11 cellular contexts compared by ENCODE assay signal in genomic region chr7:151311294-151311864, GRCh38. TPM values are rescaled to one million over a fixed set of nuclear protein-coding genes. Genes with fewer than 3 reads are reported as not detected.
A peak's percentile ranks its signal among the peaks of the same experiment; 100 is the strongest.
DNase-seq lines count a peak whose midpoint lies in the region; ATAC-seq lines count a peak whose summit lies in the region.
"Had no signal": no experiment of that assay in that cellular context is flagged by ENCODE, and none has a peak within 500 bp of the region (broad histone marks: within the 10 kb centered on the region; RNA-seq: fewer than 3 reads in every experiment).

No MANE protein-coding gene starts in this region.

- no peak overlapping the region for H2BK120ac ChIP-seq in trophoblast cell (ENCODE audit: insufficient read depth, low read length, poor library complexity)

- H3K9ac ChIP-seq in Karpas-422 (ENCODE audit: low read length) (no peak overlapping the region), trophoblast cell (ENCODE audit: low read length) (no peak overlapping the region)

- no peaks in the 10 kb centered on the region for H3K4me1 ChIP-seq in Karpas-422 (ENCODE audit: low read length)
- no peaks in the 10 kb centered on the region for H3K4me1 ChIP-seq in trophoblast cell (ENCODE audit: control insufficient read depth in 1 of 2, insufficient read depth in 2 of 2, low read length in 2 of 2)

- no peaks in the 10 kb centered on the region for H3K9me2 ChIP-seq in Karpas-422 (replicated peaks; ENCODE audit: insufficient read depth, low read length)

- H2BK12ac ChIP-seq in trophoblast cell (ENCODE audit: low read length) = no peak overlapping the region

- no peak overlapping the region for H3K14ac ChIP-seq in trophoblast cell (ENCODE audit: low read length)

- POLR2A ChIA-PET in activated CD8-positive, alpha-beta T cell treated with anti-CD3 and anti-CD28 coated beads, Interleukin-2, amount 10 ng/mL, durations not matched to agents 7 days and 5 days (lab: Charles Lee) = interaction anchor here (0.9 to 1.1 kb wide), 2 partner anchors 30 to 39 kb away, joined by 3 read pairs; no protein-coding TSS in a partner anchor

- H3K79me1 ChIP-seq in trophoblast cell (ENCODE audit: low read length) = no peaks in the 10 kb centered on the region

- no peak overlapping the region for H4K8ac ChIP-seq in trophoblast cell (ENCODE audit: low read depth, low read length)

- H3K4me2 ChIP-seq in Karpas-422 (ENCODE audit: low read depth, low read length, poor library complexity, severe bottlenecking) = no peak overlapping the region
- H3K4me2 ChIP-seq in trophoblast cell (ENCODE audit: low read length) = no peak overlapping the region

- WGBS in trophoblast cell (ENCODE audit: extremely low coverage, insufficient coverage, insufficient read length) = no CpG with 5 or more reads among the region's 6 CpGs

- DNase-seq in SIG-M5 treated with dmso at 0.1 percent for 504 hours (lab: John Stamatoyannopoulos, UW; ENCODE audit: unreplicated experiment) (peak; percentile 44), SIG-M5 (lab: John Stamatoyannopoulos, UW) (no peak), Karpas-422 (peak; percentile 81), trophoblast cell (peak; percentile 62 to 90), DMS79 (lab: John Stamatoyannopoulos, UW) (no peak), cerebellar nuclear complex (lab: John Stamatoyannopoulos, UW) (no peak)
- peak; percentile 54 for DNase-seq in activated CD8-positive, alpha-beta T cell treated with anti-CD3 and anti-CD28 coated beads, Interleukin-2, amount 10 ng/mL, durations not matched to agents 7 days and 5 days
- DNase-seq: CD8-positive, alpha-beta T cell had no signal

- H3K18ac ChIP-seq in trophoblast cell (ENCODE audit: low read length) = no peak overlapping the region

- no peaks in the 10 kb centered on the region for H3K36me3 Mint-ChIP-seq in activated CD8-positive, alpha-beta T cell treated with anti-CD3 and anti-CD28 coated beads, Interleukin-2, amount 10 ng/mL, durations not matched to agents 7 days and 5 days (ENCODE audit: low read depth)
- H3K36me3 Mint-ChIP-seq: activated naive CD4-positive, alpha-beta T cell treated with anti-CD3 and anti-CD28 coated beads, Interleukin-2, amount 50 U/mL, for 72 hours; CD8-positive, alpha-beta T cell had no signal

- no peak for ATAC-seq in activated CD8-positive, alpha-beta T cell treated with anti-CD3 and anti-CD28 coated beads, Interleukin-2, amount 10 ng/mL, durations not matched to agents 7 days and 5 days
- no peak for ATAC-seq in HG03095 (IDR thresholded peaks at IDR 0.05; ENCODE audit: unreplicated experiment)
- ATAC-seq: CD8-positive, alpha-beta T cell had no signal

- no peak overlapping the region for H3K4me3 Mint-ChIP-seq in activated CD8-positive, alpha-beta T cell treated with anti-CD3 and anti-CD28 coated beads, Interleukin-2, amount 10 ng/mL, durations not matched to agents 7 days and 5 days
- H3K4me3 Mint-ChIP-seq: CD8-positive, alpha-beta T cell had no signal

- H3K4me3 ChIP-seq in Karpas-422 (ENCODE audit: low read length) = no peak overlapping the region
- H3K4me3 ChIP-seq in trophoblast cell (ENCODE audit: low read depth, low read length) = no peak overlapping the region
- H3K4me3 ChIP-seq: right atrium auricular region had no signal

- no peak overlapping the region for H3K27ac Mint-ChIP-seq in activated CD8-positive, alpha-beta T cell treated with anti-CD3 and anti-CD28 coated beads, Interleukin-2, amount 10 ng/mL, durations not matched to agents 7 days and 5 days
- H3K27ac Mint-ChIP-seq: activated naive CD4-positive, alpha-beta T cell treated with anti-CD3 and anti-CD28 coated beads, Interleukin-2, amount 50 U/mL, for 72 hours; CD8-positive, alpha-beta T cell had no signal

- H3K27me3 ChIP-seq in Karpas-422 (ENCODE audit: low read length) (no peaks in the 10 kb centered on the region), trophoblast cell (ENCODE audit: insufficient read depth, low read length) (no peaks in the 10 kb centered on the region)
- H3K27me3 ChIP-seq: right atrium auricular region had no signal

- peaks cover 3% of the 10 kb centered on the region for H3K9me3 Mint-ChIP-seq in activated CD8-positive, alpha-beta T cell treated with anti-CD3 and anti-CD28 coated beads, Interleukin-2, amount 10 ng/mL, durations not matched to agents 7 days and 5 days (ENCODE audit: insufficient read depth)
- H3K9me3 Mint-ChIP-seq: activated naive CD4-positive, alpha-beta T cell treated with anti-CD3 and anti-CD28 coated beads, Interleukin-2, amount 50 U/mL, for 72 hours; CD8-positive, alpha-beta T cell had no signal

- no peak overlapping the region for H4K12ac ChIP-seq in trophoblast cell (ENCODE audit: low read depth, low read length)

- H3K4ac ChIP-seq in trophoblast cell (ENCODE audit: low read depth, low read length) = no peak overlapping the region

- no peak overlapping the region for H4K91ac ChIP-seq in trophoblast cell (ENCODE audit: low read depth, low read length)

- peaks cover 12% of the 10 kb centered on the region for H3K9me3 ChIP-seq in Karpas-422 (ENCODE audit: low read length)
- peaks cover 11% of the 10 kb centered on the region for H3K9me3 ChIP-seq in trophoblast cell (ENCODE audit: insufficient read depth, low read depth, low read length)

- H3K27ac ChIP-seq in Karpas-422 (ENCODE audit: low read length) (no peak overlapping the region), trophoblast cell (ENCODE audit: low read depth, low read length) (no peak overlapping the region)
- H3K27ac ChIP-seq: right atrium auricular region had no signal

- CTCF ChIA-PET in activated CD8-positive, alpha-beta T cell treated with anti-CD3 and anti-CD28 coated beads, Interleukin-2, amount 10 ng/mL, durations not matched to agents 7 days and 5 days (lab: Charles Lee) = interaction anchor here (0.6 to 3.0 kb wide), 15 partner anchors 8 to 169 kb away, joined by 3 to 28 read pairs (median 5); partner anchors contain the start of gene NUB1

- no peak overlapping the region for H3K23ac ChIP-seq in trophoblast cell (ENCODE audit: low read length)

- H3K36me3 ChIP-seq in Karpas-422 (ENCODE audit: insufficient read depth, low read length) (no peaks in the 10 kb centered on the region), trophoblast cell (ENCODE audit: control insufficient read depth in 1 of 2, insufficient read depth in 2 of 2, low read length in 2 of 2) (no peaks in the 10 kb centered on the region)
- H3K36me3 ChIP-seq: right atrium auricular region had no signal

- H3K27me3 Mint-ChIP-seq in activated CD8-positive, alpha-beta T cell treated with anti-CD3 and anti-CD28 coated beads, Interleukin-2, amount 10 ng/mL, durations not matched to agents 7 days and 5 days (ENCODE audit: low read depth) = peaks cover 6% of the 10 kb centered on the region

- H2AK5ac ChIP-seq in trophoblast cell (ENCODE audit: low read length) = no peak overlapping the region

- H3K79me2 ChIP-seq in Karpas-422 (ENCODE audit: low read length) (no peaks in the 10 kb centered on the region), trophoblast cell (ENCODE audit: control insufficient read depth, insufficient read depth, low read length, poor library complexity) (no peaks in the 10 kb centered on the region)

- H2AFZ ChIP-seq in Karpas-422 (ENCODE audit: low read length) (no peak overlapping the region), trophoblast cell (ENCODE audit: insufficient read depth, low read length, poor library complexity) (no peak overlapping the region)

- H2BK5ac ChIP-seq in trophoblast cell (ENCODE audit: low read depth, low read length, poor library complexity) = no peak overlapping the region

- peaks cover 15% of the 10 kb centered on the region for H3K4me1 Mint-ChIP-seq in activated CD8-positive, alpha-beta T cell treated with anti-CD3 and anti-CD28 coated beads, Interleukin-2, amount 10 ng/mL, durations not matched to agents 7 days and 5 days (ENCODE audit: low read depth)

- H4K20me1 ChIP-seq in Karpas-422 (ENCODE audit: insufficient read depth, low read depth, low read length) = no peaks in the 10 kb centered on the region

RNA-seq across cellular contexts. Expression of gene NUB1, which starts 30.2 kb away (rescaled TPM):
- total RNA-seq in Karpas-422 (2014; rRNA removed; shearing (Covaris generic); ENCODE audit: low replicate concordance) = 40.0 and 53.0 TPM in 2 replicates
- 10 to 100 TPM; 59.0 to 59.2 TPM for total RNA-seq in activated CD8-positive, alpha-beta T cell treated with anti-CD3 and anti-CD28 coated beads, Interleukin-2, amount 10 ng/mL, durations not matched to agents 7 days and 5 days
- 43.0 and 47.0 TPM in 2 replicates for polyA plus RNA-seq in trophoblast cell (2013)

Comparison
In these comparisons a context has a peak if more than half of its experiments do, and no peak if none do; other contexts are left out.
1. DNase-seq: peak in SIG-M5 treated with dmso at 0.1 percent for 504 hours (single experiment), Karpas-422 (single experiment), activated CD8-positive, alpha-beta T cell treated with anti-CD3 and anti-CD28 coated beads, Interleukin-2, amount 10 ng/mL, durations not matched to agents 7 days and 5 days (single experiment) and trophoblast cell (2 of 2); none in SIG-M5 (single experiment), DMS79 (single experiment) and cerebellar nuclear complex (0 of 2).